ENCODE assay signal across 1 cellular context in the genomic region with DNA sequence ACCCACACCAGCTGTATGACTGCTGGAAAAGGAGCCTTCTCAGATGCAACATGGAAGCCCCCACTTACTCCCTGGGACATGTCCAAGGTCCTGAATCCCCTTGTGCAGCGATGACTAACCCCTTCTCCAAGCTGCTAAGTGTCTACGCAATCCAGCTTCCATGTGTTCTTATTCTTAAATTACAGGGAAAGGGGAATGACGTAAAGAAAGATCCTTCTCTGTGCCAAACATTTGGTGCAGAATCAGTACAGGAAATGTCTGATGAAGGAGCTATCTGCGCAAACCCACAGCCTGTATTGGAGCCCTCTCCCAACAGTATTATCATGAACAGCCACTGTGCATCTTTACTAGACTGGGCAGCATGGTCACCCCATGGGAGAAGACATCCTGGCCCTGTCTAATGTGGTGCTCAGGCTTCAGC.
TF ChIP-seq lines count a peak whose summit lies in the region.

No MANE protein-coding gene starts in this region.

TF ChIP-seq in SK-N-SH, 30 proteins besides CTCF, POLR2A, EP300 and RAD21 (continued from another document):
- TF ChIP-seq, protein P1, sequence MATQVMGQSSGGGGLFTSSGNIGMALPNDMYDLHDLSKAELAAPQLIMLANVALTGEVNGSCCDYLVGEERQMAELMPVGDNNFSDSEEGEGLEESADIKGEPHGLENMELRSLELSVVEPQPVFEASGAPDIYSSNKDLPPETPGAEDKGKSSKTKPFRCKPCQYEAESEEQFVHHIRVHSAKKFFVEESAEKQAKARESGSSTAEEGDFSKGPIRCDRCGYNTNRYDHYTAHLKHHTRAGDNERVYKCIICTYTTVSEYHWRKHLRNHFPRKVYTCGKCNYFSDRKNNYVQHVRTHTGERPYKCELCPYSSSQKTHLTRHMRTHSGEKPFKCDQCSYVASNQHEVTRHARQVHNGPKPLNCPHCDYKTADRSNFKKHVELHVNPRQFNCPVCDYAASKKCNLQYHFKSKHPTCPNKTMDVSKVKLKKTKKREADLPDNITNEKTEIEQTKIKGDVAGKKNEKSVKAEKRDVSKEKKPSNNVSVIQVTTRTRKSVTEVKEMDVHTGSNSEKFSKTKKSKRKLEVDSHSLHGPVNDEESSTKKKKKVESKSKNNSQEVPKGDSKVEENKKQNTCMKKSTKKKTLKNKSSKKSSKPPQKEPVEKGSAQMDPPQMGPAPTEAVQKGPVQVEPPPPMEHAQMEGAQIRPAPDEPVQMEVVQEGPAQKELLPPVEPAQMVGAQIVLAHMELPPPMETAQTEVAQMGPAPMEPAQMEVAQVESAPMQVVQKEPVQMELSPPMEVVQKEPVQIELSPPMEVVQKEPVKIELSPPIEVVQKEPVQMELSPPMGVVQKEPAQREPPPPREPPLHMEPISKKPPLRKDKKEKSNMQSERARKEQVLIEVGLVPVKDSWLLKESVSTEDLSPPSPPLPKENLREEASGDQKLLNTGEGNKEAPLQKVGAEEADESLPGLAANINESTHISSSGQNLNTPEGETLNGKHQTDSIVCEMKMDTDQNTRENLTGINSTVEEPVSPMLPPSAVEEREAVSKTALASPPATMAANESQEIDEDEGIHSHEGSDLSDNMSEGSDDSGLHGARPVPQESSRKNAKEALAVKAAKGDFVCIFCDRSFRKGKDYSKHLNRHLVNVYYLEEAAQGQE (IDR thresholded peaks at IDR 0.05; ENCODE audit: low read depth, low read length), result peak; percentile 91
